In genomic region chr1:1554550-1554925, GRCh38 we compare ENCODE assay signal across 21 cellular contexts. TPM values are rescaled to one million over a fixed set of nuclear protein-coding genes. Genes with fewer than 3 reads are reported as not detected.
DNase-seq lines count a peak whose midpoint lies in the region; ATAC-seq, FAIRE-seq and TF ChIP-seq lines count a peak whose summit lies in the region.
"Had no signal": no experiment of that assay in that cellular context is flagged by ENCODE, and none has a peak within 500 bp of the region (broad histone marks: within the 10 kb centered on the region; RNA-seq: fewer than 3 reads in every experiment).

No MANE protein-coding gene starts in this region.

- no peak overlapping the region for H3K9ac ChIP-seq in astrocyte (ENCODE audit: low read length)

- TF ChIP-seq CTCF in astrocyte (IDR thresholded peaks at IDR 0.05; ENCODE audit: insufficient read depth, low read depth, low read length) (no peak), lower lobe of right lung (IDR thresholded peaks at IDR 0.05) (no peak)

- no peak for DNase-seq in activated T-cell treated with anti-CD3 and anti-CD28 coated beads, Interleukin-2, amount 50 U/mL, for 24 hours
- DNase-seq in activated T-cell treated with anti-CD3 and anti-CD28 coated beads for 4 hours (no peak), astrocyte (ENCODE audit: low read depth) (peak; percentile 24), lower lobe of right lung (no peak), MG63 (no peak), dedifferentiated amniotic fluid mesenchymal stem cell (ENCODE audit: extremely low spot score) (no peak)
- no peak for DNase-seq in stimulated activated effector memory CD8-positive, alpha-beta T cell treated with anti-CD3 and anti-CD28 coated beads, Interleukin-12 subunit alpha, Interleukin-12 subunit beta, amount 100 ng/mL, for 72 hours (ENCODE audit: low spot score in 2 of 2)
- DNase-seq in activated effector memory CD4-positive, alpha-beta T cell treated with Interleukin-2 at 50 U/mL for 16 hours = no peak
- DNase-seq: activated B cell treated with CpG ODN at 0.5 μM for 24 hours; effector CD4-positive, alpha-beta T cell; GOT3; NCI-H1436 treated with DMSO at 0.1 percent for 48 hours; NCI-H69; SHP77 treated with DMSO at 0.1 percent for 48 hours; stimulated activated CD4-positive, alpha-beta T cell treated with anti-CD3 and anti-CD28 coated beads, Interleukin-4, amount 100 ng/mL, for 4 hours had no signal

- peak overlapping the region; percentile 61 for H3K27ac Mint-ChIP-seq in activated T-cell treated with anti-CD3 and anti-CD28 coated beads, Interleukin-2, amount 50 U/mL, for 24 hours
- H3K27ac Mint-ChIP-seq in astrocyte (ENCODE audit: unreplicated experiment) = no peak overlapping the region
- peak overlapping the region; percentile 69 for H3K27ac Mint-ChIP-seq in stimulated activated effector memory CD8-positive, alpha-beta T cell treated with anti-CD3 and anti-CD28 coated beads, Interleukin-12 subunit alpha, Interleukin-12 subunit beta, amount 100 ng/mL, for 72 hours
- H3K27ac Mint-ChIP-seq: activated B cell treated with CpG ODN at 0.5 μM for 24 hours; activated T-helper 1 cell treated with anti-CD3 and anti-CD28 coated beads, Interleukin-12 subunit alpha, Interleukin-12 subunit beta, Interleukin-2, Interleukin-4 antibody, amounts not matched to agents 30 ng/mL and 10 ng/mL and 1 ng/mL, durations not matched to agents 14 hours and 24 hours and 36 hours; T-helper 1 cell treated with Interleukin-12 subunit alpha and Interleukin-12 subunit beta and Interleukin-4 antibody, amounts not matched to agents 30 μg/mL and 1 μg/mL, for 36 hours had no signal

- no peaks in the 10 kb centered on the region for H3K9me3 ChIP-seq in astrocyte (ENCODE audit: insufficient read depth, low read depth, low read length)
- H3K9me3 ChIP-seq in lower lobe of right lung = no peaks in the 10 kb centered on the region
- no peaks in the 10 kb centered on the region for H3K9me3 ChIP-seq in MG63

- no peaks in the 10 kb centered on the region for H3K36me3 ChIP-seq in astrocyte (ENCODE audit: insufficient read depth, low read length)
- peaks cover 5% of the 10 kb centered on the region for H3K36me3 ChIP-seq in lower lobe of right lung
- H3K36me3 ChIP-seq in MG63 = peaks cover 41% of the 10 kb centered on the region

- H3K9me3 Mint-ChIP-seq in activated T-cell treated with anti-CD3 and anti-CD28 coated beads, Interleukin-2, amount 50 U/mL, for 24 hours = no peaks in the 10 kb centered on the region
- H3K9me3 Mint-ChIP-seq in astrocyte (ENCODE audit: unreplicated experiment) = no peaks in the 10 kb centered on the region
- H3K9me3 Mint-ChIP-seq in stimulated activated effector memory CD8-positive, alpha-beta T cell treated with anti-CD3 and anti-CD28 coated beads, Interleukin-12 subunit alpha, Interleukin-12 subunit beta, amount 100 ng/mL, for 72 hours = no peaks in the 10 kb centered on the region
- H3K9me3 Mint-ChIP-seq: activated B cell treated with CpG ODN at 0.5 μM for 24 hours; activated T-helper 1 cell treated with anti-CD3 and anti-CD28 coated beads, Interleukin-12 subunit alpha, Interleukin-12 subunit beta, Interleukin-2, Interleukin-4 antibody, amounts not matched to agents 30 ng/mL and 10 ng/mL and 1 ng/mL, durations not matched to agents 14 hours and 24 hours and 36 hours; T-helper 1 cell treated with Interleukin-12 subunit alpha and Interleukin-12 subunit beta and Interleukin-4 antibody, amounts not matched to agents 30 μg/mL and 1 μg/mL, for 36 hours had no signal

- H3K4me2 ChIP-seq in astrocyte (ENCODE audit: low read length) = peak overlapping the region; percentile 52

- peaks cover 69% of the 10 kb centered on the region for H4K20me1 ChIP-seq in astrocyte (ENCODE audit: insufficient read depth, low read length)

- no peak for FAIRE-seq in astrocyte (lab: Jason Lieb, UNC)
- FAIRE-seq: A204.1, G401.6, small intestine had no signal

- H3K27me3 ChIP-seq in astrocyte (ENCODE audit: insufficient read depth, low read length) (no peaks in the 10 kb centered on the region), lower lobe of right lung (ENCODE audit: low read depth) (no peaks in the 10 kb centered on the region), MG63 (no peaks in the 10 kb centered on the region)

- intact Hi-C loops in lower lobe of right lung (cut with DNase I) = no loop called here

- H3K4me1 ChIP-seq in astrocyte (ENCODE audit: insufficient read depth, low read length) = peaks cover 5% of the 10 kb centered on the region
- H3K4me1 ChIP-seq in lower lobe of right lung = no peaks in the 10 kb centered on the region

- H3K4me3 Mint-ChIP-seq in activated T-cell treated with anti-CD3 and anti-CD28 coated beads, Interleukin-2, amount 50 U/mL, for 24 hours = no peak overlapping the region
- no peak overlapping the region for H3K4me3 Mint-ChIP-seq in astrocyte (ENCODE audit: unreplicated experiment)
- no peak overlapping the region for H3K4me3 Mint-ChIP-seq in stimulated activated effector memory CD8-positive, alpha-beta T cell treated with anti-CD3 and anti-CD28 coated beads, Interleukin-12 subunit alpha, Interleukin-12 subunit beta, amount 100 ng/mL, for 72 hours
- H3K4me3 Mint-ChIP-seq: activated B cell treated with CpG ODN at 0.5 μM for 24 hours; activated T-helper 1 cell treated with anti-CD3 and anti-CD28 coated beads, Interleukin-12 subunit alpha, Interleukin-12 subunit beta, Interleukin-2, Interleukin-4 antibody, amounts not matched to agents 30 ng/mL and 10 ng/mL and 1 ng/mL, durations not matched to agents 14 hours and 24 hours and 36 hours; T-helper 1 cell treated with Interleukin-12 subunit alpha and Interleukin-12 subunit beta and Interleukin-4 antibody, amounts not matched to agents 30 μg/mL and 1 μg/mL, for 36 hours had no signal

- peaks cover 13% of the 10 kb centered on the region for H3K4me1 Mint-ChIP-seq in activated T-cell treated with anti-CD3 and anti-CD28 coated beads, Interleukin-2, amount 50 U/mL, for 24 hours (ENCODE audit: low read depth)
- peaks cover 19% of the 10 kb centered on the region for H3K4me1 Mint-ChIP-seq in astrocyte (ENCODE audit: low read depth, unreplicated experiment)
- H3K4me1 Mint-ChIP-seq in stimulated activated effector memory CD8-positive, alpha-beta T cell treated with anti-CD3 and anti-CD28 coated beads, Interleukin-12 subunit alpha, Interleukin-12 subunit beta, amount 100 ng/mL, for 72 hours = peaks cover 9% of the 10 kb centered on the region

- H3K27me3 Mint-ChIP-seq in activated T-cell treated with anti-CD3 and anti-CD28 coated beads, Interleukin-2, amount 50 U/mL, for 24 hours = no peaks in the 10 kb centered on the region
- H3K27me3 Mint-ChIP-seq in astrocyte (ENCODE audit: low read depth, unreplicated experiment) = no peaks in the 10 kb centered on the region
- H3K27me3 Mint-ChIP-seq: activated B cell treated with CpG ODN at 0.5 μM for 24 hours had no signal

- H3K27ac ChIP-seq in astrocyte (ENCODE audit: low read depth, low read length) (no peak overlapping the region), lower lobe of right lung (peak overlapping the region; percentile 11)
- H3K27ac ChIP-seq: C4-2B had no signal

- no peak overlapping the region for H2AFZ ChIP-seq in astrocyte (ENCODE audit: low read depth, low read length)

- peaks cover 47% of the 10 kb centered on the region for H3K79me2 ChIP-seq in astrocyte (ENCODE audit: insufficient read depth, low read length)

- H3K4me3 ChIP-seq in astrocyte (ENCODE audit: insufficient read depth, low read depth, low read length) = no peak overlapping the region
- no peak overlapping the region for H3K4me3 ChIP-seq in lower lobe of right lung
- H3K4me3 ChIP-seq in MG63 = no peak overlapping the region

- peaks cover 45% of the 10 kb centered on the region for H3K36me3 Mint-ChIP-seq in activated T-cell treated with anti-CD3 and anti-CD28 coated beads, Interleukin-2, amount 50 U/mL, for 24 hours (ENCODE audit: low read depth)
- peaks cover 14% of the 10 kb centered on the region for H3K36me3 Mint-ChIP-seq in astrocyte (ENCODE audit: low read depth, unreplicated experiment)
- H3K36me3 Mint-ChIP-seq in stimulated activated effector memory CD8-positive, alpha-beta T cell treated with anti-CD3 and anti-CD28 coated beads, Interleukin-12 subunit alpha, Interleukin-12 subunit beta, amount 100 ng/mL, for 72 hours = peaks cover 45% of the 10 kb centered on the region

- peak; percentile 3 to 4 for ATAC-seq in lower lobe of right lung
- no peak for ATAC-seq in stimulated activated effector memory CD8-positive, alpha-beta T cell treated with anti-CD3 and anti-CD28 coated beads, Interleukin-12 subunit alpha, Interleukin-12 subunit beta, amount 100 ng/mL, for 72 hours

RNA-seq across cellular contexts. Expression of gene TMEM240, which starts 14.1 kb away (rescaled TPM):
- total RNA-seq in astrocyte (7.0 and 9.0 TPM in 2 replicates), lower lobe of right lung (3.9 TPM)
- not detected in 2 replicates for total RNA-seq in MG63 (2014; rRNA removed; shearing (Covaris generic); ENCODE audit: low replicate concordance)

RNA-seq across cellular contexts. Expression of gene SSU72, which starts 20.1 kb away (rescaled TPM):
- total RNA-seq in astrocyte (143 and 145 TPM in 2 replicates), lower lobe of right lung (123 TPM)
- total RNA-seq in MG63 (2014; rRNA removed; shearing (Covaris generic); ENCODE audit: low replicate concordance) = 168 and 203 TPM in 2 replicates

RNA-seq across cellular contexts. Expression of gene ATAD3A, which starts 42.6 kb away (rescaled TPM):
- total RNA-seq in astrocyte (51.1 and 54.9 TPM in 2 replicates), lower lobe of right lung (14.1 TPM)
- 66.9 and 74.6 TPM in 2 replicates for total RNA-seq in MG63 (2014; rRNA removed; shearing (Covaris generic); ENCODE audit: low replicate concordance)

RNA-seq across cellular contexts. Expression of gene FNDC10, which starts 45.4 kb away (rescaled TPM):
- total RNA-seq in astrocyte (7.4 and 8.7 TPM in 2 replicates), lower lobe of right lung (7.7 TPM)
- 4.0 and 8.7 TPM in 2 replicates for total RNA-seq in MG63 (2014; rRNA removed; shearing (Covaris generic); ENCODE audit: low replicate concordance)
